Comparison of ENCODE assay signal across 21 cellular contexts in the genomic region with DNA sequence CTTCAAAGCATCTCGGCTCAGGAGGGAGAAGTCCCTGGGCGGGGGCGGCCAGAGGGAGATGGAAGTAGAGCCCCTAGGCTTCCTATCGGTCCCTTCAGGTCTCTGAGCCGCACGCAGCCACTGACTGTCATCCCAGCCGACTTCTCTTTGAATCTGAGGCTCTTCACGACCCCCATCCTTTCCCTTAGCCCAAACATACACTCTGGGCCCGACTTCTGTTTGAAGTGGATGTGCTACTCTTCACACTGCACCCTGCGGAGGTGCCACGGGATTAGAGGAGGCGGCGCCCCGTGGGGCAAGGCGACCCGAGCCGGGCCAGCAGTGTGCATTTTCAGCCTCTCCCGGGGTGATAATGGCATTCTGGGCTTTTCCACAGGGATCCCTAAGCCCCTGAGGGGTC. TPM values are rescaled to one million over a fixed set of nuclear protein-coding genes. Genes with fewer than 3 reads are reported as not detected.
A peak's percentile ranks its signal among the peaks of the same experiment; 100 is the strongest.
DNase-seq lines count a peak whose midpoint lies in the region; ATAC-seq, FAIRE-seq and TF ChIP-seq lines count a peak whose summit lies in the region.
"Had no signal": no experiment of that assay in that cellular context is flagged by ENCODE, and none has a peak within 500 bp of the region (broad histone marks: within the 10 kb centered on the region; RNA-seq: fewer than 3 reads in every experiment).

No MANE protein-coding gene starts in this region.

- H3K4me1 ChIP-seq in HEK293 (ENCODE audit: control insufficient read depth, insufficient read depth, low read length) (peaks cover 16% of the 10 kb centered on the region), H1 (replicated peaks in 1 of 4; ENCODE audit: control insufficient read depth in 3 of 4, insufficient read depth in 4 of 4, low read length in 3 of 4) (peaks cover 10 to 32% (median 17%) of the 10 kb centered on the region in 4 experiments), mesodermal cell (ENCODE audit: control insufficient read depth, insufficient read depth, low read length, poor library complexity, severe bottlenecking) (peaks cover 69% of the 10 kb centered on the region), upper lobe of right lung (no peaks in the 10 kb centered on the region)

- H3K36me3 ChIP-seq in HEK293 (ENCODE audit: control insufficient read depth in 2 of 2, insufficient read depth in 1 of 2, low read length in 2 of 2), result no peaks in the 10 kb centered on the region
- no peaks in the 10 kb centered on the region for H3K36me3 ChIP-seq in H1 (ENCODE audit: control insufficient read depth in 2 of 4, insufficient read depth in 4 of 4, low read length in 3 of 4)
- H3K36me3 ChIP-seq in mesodermal cell (ENCODE audit: control insufficient read depth, insufficient read depth, low read length), result no peaks in the 10 kb centered on the region
- no peaks in the 10 kb centered on the region for H3K36me3 ChIP-seq in upper lobe of right lung

- WGBS in H1 (ENCODE audit: extremely low coverage in 1 of 2, insufficient coverage in 1 of 2, insufficient read length in 1 of 2, insufficient replicate concordance in 2 of 2, low coverage in 1 of 2, low lambda C conversion rate in 2 of 2, missing lambda C conversion rate in 1 of 2), 2 experiments, result 72% methylated on average over 18 of the region's 18 CpGs; no CpG with 5 or more reads in 1 of the 2 experiments
- 12 to 13% methylated on average over 8 to 10 of the region's 18 CpGs for WGBS in mesodermal cell (ENCODE audit: insufficient coverage in 2 of 2), 2 experiments

- no peak overlapping the region for H3K27ac ChIP-seq in HEK293 (ENCODE audit: extremely low read depth, low read depth, low read length)
- no peak overlapping the region for H3K27ac ChIP-seq in H1 (ENCODE audit: low read depth, low read length)
- peak overlapping the region; percentile 46 for H3K27ac ChIP-seq in mesodermal cell (ENCODE audit: low read depth, low read length, severe bottlenecking)
- no peak overlapping the region for H3K27ac ChIP-seq in upper lobe of right lung
- H3K27ac ChIP-seq: C4-2B, GM23248, SK-N-MC had no signal

- no peak overlapping the region for H3K56ac ChIP-seq in H1 (replicated peaks; ENCODE audit: insufficient read length, low read depth, low read length)

- intact Hi-C loops in upper lobe of right lung (cut with DNase I), result no loop called here

- no peak for DNase-seq in H1 (ENCODE audit: low read depth in 1 of 2, low spot score in 2 of 2)
- no peak for DNase-seq in upper lobe of right lung
- no peak for DNase-seq in NCI-H446 treated with DMSO at 0.1 percent for 48 hours (lab: John Stamatoyannopoulos, UW)
- no peak for DNase-seq in activated T-cell treated with anti-CD3 and anti-CD28 coated beads, Interleukin-2, amount 50 U/mL, for 48 hours
- DNase-seq: DMS79 treated with DMSO at 0.1 percent for 48 hours, GM23248, Kasumi-1, MM.1S, NCI-H1092, NCI-H146, NCI-H2081, NCI-H524, NCI-H82, OCI-M1, SHP77 had no signal

- H2AFZ ChIP-seq in H1 (ENCODE audit: low read length), result no peak overlapping the region
- H2AFZ ChIP-seq: GM23248 had no signal

- CTCF ChIA-PET in HEK293 (lab: Yijun Ruan, JAX), result no interaction called here
- CTCF ChIA-PET in H1 (lab: Charles Lee; ENCODE audit: partially characterized antibody), result no interaction called here

- H4K8ac ChIP-seq in H1 (ENCODE audit: extremely low read depth, insufficient read depth, low read length), result no peak overlapping the region

- H3K27me3 ChIP-seq in H1 (replicated peaks in 1 of 4; ENCODE audit: control insufficient read depth in 3 of 4, extremely low read depth in 1 of 4, insufficient read depth in 3 of 4, low read length in 3 of 4), result peaks cover 2 to 10% (median 4%) of the 10 kb centered on the region in 4 experiments; a peak in 5 of 7 replicates
- no peaks in the 10 kb centered on the region for H3K27me3 ChIP-seq in upper lobe of right lung

- no peak overlapping the region for H3K18ac ChIP-seq in H1 (ENCODE audit: extremely low read depth, low read length)

- H2BK5ac ChIP-seq in H1 (ENCODE audit: low read depth, low read length), result no peak overlapping the region; the same call in 1 of the 2 replicates

- no peak overlapping the region for H2AK5ac ChIP-seq in H1 (ENCODE audit: low read depth, low read length)

- no peak overlapping the region for H3K23ac ChIP-seq in H1 (ENCODE audit: insufficient read length)

- TF ChIP-seq POLR2A in H1 (IDR thresholded peaks at IDR 0.05; ENCODE audit: control extremely low read depth in 1 of 2, low read depth in 2 of 2, low read length in 2 of 2), result no peak

- no peak for TF ChIP-seq RAD21 in H1 (IDR thresholded peaks at IDR 0.05 in 1 of 2, conservative IDR thresholded peaks at IDR 0.05 in 1 of 2; ENCODE audit: low read depth in 2 of 2, low read length in 2 of 2)

- H3K14ac ChIP-seq in H1 (ENCODE audit: insufficient read length), result no peak overlapping the region

- no peak overlapping the region for H3K4ac ChIP-seq in H1 (replicated peaks; ENCODE audit: insufficient read length, low read depth, low read length)

- H3K79me2 ChIP-seq in H1 (ENCODE audit: control insufficient read depth in 1 of 2, insufficient read depth in 2 of 2, low read length in 2 of 2), result no peaks in the 10 kb centered on the region

- POLR2A ChIA-PET in HEK293 (lab: Yijun Ruan, JAX), result no interaction called here
- POLR2A ChIA-PET in H1 (lab: Charles Lee; ENCODE audit: partially characterized antibody), result no interaction called here

- H4K20me1 ChIP-seq in H1 (replicated peaks in 1 of 2; ENCODE audit: control insufficient read depth in 1 of 2, insufficient read depth in 2 of 2, low read length in 2 of 2), result no peaks in the 10 kb centered on the region

- no peak overlapping the region for H2BK15ac ChIP-seq in H1 (ENCODE audit: low read length)

- peak overlapping the region; percentile 18 for H4K91ac ChIP-seq in H1 (replicated peaks; ENCODE audit: insufficient read length, low read length)

- no peak for TF ChIP-seq EP300 in H1 (IDR thresholded peaks at IDR 0.05; ENCODE audit: borderline replicate concordance in 1 of 2, low read depth in 2 of 2, low read length in 2 of 2)

- no peak overlapping the region for H3K4me2 ChIP-seq in H1 (ENCODE audit: insufficient read depth in 1 of 2, low read depth in 2 of 2, low read length in 2 of 2)

- ATAC-seq in upper lobe of right lung (peak; percentile 21), HG03025 (IDR thresholded peaks at IDR 0.05; ENCODE audit: low FRiP score, unreplicated experiment) (no peak)

- no peaks in the 10 kb centered on the region for H3K23me2 ChIP-seq in H1 (ENCODE audit: low read depth, low read length)

- no peak overlapping the region for H3K9ac ChIP-seq in H1 (replicated peaks in 1 of 4; ENCODE audit: extremely low read depth in 1 of 4, low read depth in 3 of 4, low read length in 3 of 4)
- H3K9ac ChIP-seq: GM23248 had no signal

- TF ChIP-seq CTCF in HEK293 (tag by site-specific recombination; IDR thresholded peaks at IDR 0.05) (no peak), H1 (IDR thresholded peaks at IDR 0.05; ENCODE audit: control extremely low read depth in 1 of 3, insufficient read depth in 1 of 3, low read depth in 1 of 3, low read length in 3 of 3) (no peak), upper lobe of right lung (IDR thresholded peaks at IDR 0.05) (no peak)

- H3K79me1 ChIP-seq in H1 (ENCODE audit: low read depth, low read length), result no peaks in the 10 kb centered on the region

- no peak for FAIRE-seq in H1 (lab: Jason Lieb, UNC)
- FAIRE-seq: G401.6 had no signal

- H3K9me3 ChIP-seq in HEK293 (ENCODE audit: control insufficient read depth, insufficient read depth, low read depth, low read length) (no peaks in the 10 kb centered on the region), H1 (ENCODE audit: insufficient read depth in 2 of 2, low read depth in 1 of 2, low read length in 1 of 2) (no peaks in the 10 kb centered on the region), mesodermal cell (ENCODE audit: control insufficient read depth, low read length) (no peaks in the 10 kb centered on the region), upper lobe of right lung (no peaks in the 10 kb centered on the region)

- no peak overlapping the region for H4K5ac ChIP-seq in H1 (ENCODE audit: insufficient read length, low read depth, low read length)

- H2BK120ac ChIP-seq in H1 (replicated peaks; ENCODE audit: low read depth, low read length), result no peak overlapping the region

- H2BK12ac ChIP-seq in H1 (ENCODE audit: low read depth, low read length), result no peak overlapping the region

- H2BK20ac ChIP-seq in H1 (ENCODE audit: low read length), result no peak overlapping the region

- H3K4me3 ChIP-seq in HEK293 (ENCODE audit: low read depth, low read length) (no peak overlapping the region), H1 (ENCODE audit: extremely low read depth in 1 of 4, insufficient read depth in 2 of 4, low read depth in 3 of 4, low read length in 4 of 4) (no peak overlapping the region), mesodermal cell (ENCODE audit: extremely low read depth, insufficient read depth, low read length, poor library complexity, severe bottlenecking) (no peak overlapping the region), upper lobe of right lung (no peak overlapping the region)
- H3K4me3 ChIP-seq: GM23248, SK-N-MC had no signal

TF ChIP-seq in HEK293, 187 proteins besides CTCF, POLR2A, EP300 and RAD21 (continues in another document):
- TF ChIP-seq ZIC2 (tag by site-specific recombination; IDR thresholded peaks at IDR 0.05), result peak; percentile 72
- no peak for TF ChIP-seq YY2 (tag by site-specific recombination; IDR thresholded peaks at IDR 0.05)

TF ChIP-seq in H1, 55 proteins besides CTCF, POLR2A, EP300 and RAD21:
- TF ChIP-seq JUND (IDR thresholded peaks at IDR 0.05; ENCODE audit: low read length), result no peak
- TF ChIP-seq RXRA (IDR thresholded peaks at IDR 0.05; ENCODE audit: insufficient read depth, low read depth, low read length), result no peak
- TF ChIP-seq MAFK (IDR thresholded peaks at IDR 0.05; ENCODE audit: low read depth, low read length), result no peak
- no peak for TF ChIP-seq ZNF274 (IDR thresholded peaks at IDR 0.05; ENCODE audit: borderline replicate concordance, extremely low read depth, low read length)

RNA-seq across cellular contexts. Expression of a gene that starts 6.0 kb away (rescaled TPM):
- 26.2 and 29.8 TPM in 2 replicates for total RNA-seq in H1 (2021; fragmentation: NEBNext Ultra II Directional; extraction: Animal tissue kit (Norgen Biotek cat#: 25700))
- polyA plus RNA-seq in H1 (2011; rRNA removed), result 3.2 and 4.7 TPM in 2 replicates
- 6.4 TPM for polyA plus RNA-seq in H1 (2011; cell fraction: cytosol; rRNA removed)
- polyA plus RNA-seq in H1 (2011; cell fraction: nucleus; rRNA removed), result 6.8 TPM
- polyA plus RNA-seq in H1 (2012, experiment 1 of 2), result 3.5 to 5.1 TPM (median 4.5 TPM) in 4 replicates
- 2.6 TPM for polyA plus RNA-seq in H1 (2012, experiment 2 of 2)
- 33.0 TPM for polyA plus RNA-seq in H1 (2013, experiment 1 of 2)
- polyA plus RNA-seq in H1 (2013, experiment 2 of 2), result 36.1 TPM
- polyA minus RNA-seq in H1 (2011; rRNA and poly(A)+ RNA removed), result 7.5 and 11.6 TPM in 2 replicates
- polyA minus RNA-seq in H1 (2011; cell fraction: cytosol; rRNA and poly(A)+ RNA removed), result 3.8 TPM
- polyA minus RNA-seq in H1 (2011; cell fraction: nucleus; rRNA and poly(A)+ RNA removed), result 3.0 TPM
- polyA plus RNA-seq in mesodermal cell (2013, experiment 1 of 2), result 117 TPM
- polyA plus RNA-seq in mesodermal cell (2013, experiment 2 of 2), result 92.4 TPM
- 5.2 TPM for total RNA-seq in upper lobe of right lung
